9 cellular contexts compared by ENCODE assay signal in the genomic region with DNA sequence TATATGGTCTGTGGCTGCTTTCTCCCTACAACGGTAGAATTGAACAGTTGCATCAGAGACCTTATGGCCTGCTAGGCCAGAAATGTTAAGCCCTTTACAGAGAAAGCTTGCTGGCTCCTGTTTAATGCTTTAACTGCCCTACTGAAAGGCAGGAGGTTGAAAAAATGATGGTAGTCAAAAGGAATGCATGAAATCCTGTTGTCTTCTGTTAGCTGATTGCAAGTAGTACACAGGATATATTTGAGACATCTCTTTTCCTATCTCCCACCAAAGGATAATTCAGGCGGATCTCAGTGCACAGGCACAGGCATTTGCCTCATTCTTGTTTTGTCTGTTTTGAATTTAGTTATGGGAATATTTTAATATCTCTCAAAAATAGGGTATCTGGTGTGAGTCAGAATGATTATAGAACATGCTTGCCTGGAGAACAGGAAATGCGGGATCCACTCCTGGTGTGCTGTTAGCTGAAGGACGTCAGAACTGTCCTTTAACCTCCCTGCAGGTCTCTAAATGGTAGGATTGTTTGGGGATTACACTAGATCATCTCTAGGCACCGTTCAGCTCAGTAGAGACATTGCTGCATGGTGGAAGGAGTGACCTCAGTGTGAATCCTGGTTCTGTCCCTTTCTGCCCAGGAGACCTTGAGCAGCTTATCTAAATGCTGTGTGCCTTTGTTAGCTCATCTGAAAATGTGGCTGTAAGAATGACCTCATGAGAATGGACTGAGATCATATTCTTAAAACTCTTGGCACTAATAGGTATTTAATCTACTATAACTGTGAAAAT. TPM values are rescaled to one million over a fixed set of nuclear protein-coding genes. Genes with fewer than 3 reads are reported as not detected.
DNase-seq lines count a peak whose midpoint lies in the region; ATAC-seq and TF ChIP-seq lines count a peak whose summit lies in the region.
"Had no signal": no experiment of that assay in that cellular context is flagged by ENCODE, and none has a peak within 500 bp of the region (broad histone marks: within the 10 kb centered on the region; RNA-seq: fewer than 3 reads in every experiment).

No MANE protein-coding gene starts in this region.

- WGBS in right lobe of liver (ENCODE audit: insufficient coverage, low coverage, low lambda C conversion rate, missing lambda C conversion rate): 46% methylated on average over 5 of the region's 5 CpGs
- 51% methylated on average over 5 of the region's 5 CpGs for WGBS in tibial nerve, 2 donors

- H3K9me3 ChIP-seq in HUES48 (ENCODE audit: control insufficient read depth, insufficient read depth, low read length) (no peaks in the 10 kb centered on the region), right lobe of liver (no peaks in the 10 kb centered on the region), tibial nerve (peaks cover 0 to 5% (median 0%) of the 10 kb centered on the region in 4 donors)

- no peak for TF ChIP-seq EP300 in tibial nerve (IDR thresholded peaks at IDR 0.05)

- H3K4me3 ChIP-seq in HUES48 (ENCODE audit: low read depth, low read length) (no peak overlapping the region), right lobe of liver (no peak overlapping the region), tibial nerve (no peak overlapping the region)

- H3K36me3 ChIP-seq in HUES48 (ENCODE audit: control insufficient read depth, insufficient read depth, low read length): no peaks in the 10 kb centered on the region
- no peaks in the 10 kb centered on the region for H3K36me3 ChIP-seq in right lobe of liver
- H3K36me3 ChIP-seq in tibial nerve: no peaks in the 10 kb centered on the region

- TF ChIP-seq CTCF in right lobe of liver (IDR thresholded peaks at IDR 0.05) (no peak), tibial nerve (IDR thresholded peaks at IDR 0.05) (no peak)

- DNase-seq in ACHN (peak; percentile 57), brain pericyte (ENCODE audit: low read depth, low spot score) (peak; percentile 72), right lobe of liver (no peak), tibial nerve (ENCODE audit: low spot score in 2 of 2) (no peak), KBM-7 (no peak)
- DNase-seq: activated CD4-positive, alpha-beta T cell treated with anti-CD3 and anti-CD28 coated beads, Interleukin-2, amount 10 ng/mL, durations not matched to agents 7 days and 5 days had no signal

- intact Hi-C loops in right lobe of liver (cut with DNase I): no loop called here

- no peaks in the 10 kb centered on the region for H3K27me3 ChIP-seq in HUES48 (ENCODE audit: control insufficient read depth, insufficient read depth, low read length)
- no peaks in the 10 kb centered on the region for H3K27me3 ChIP-seq in right lobe of liver
- H3K27me3 ChIP-seq in tibial nerve: no peaks in the 10 kb centered on the region

- ATAC-seq in right lobe of liver: peak; percentile 48 to 85 (median 70)
- ATAC-seq in GM21786 (IDR thresholded peaks at IDR 0.05; ENCODE audit: unreplicated experiment): no peak
- no peak for ATAC-seq in GM19467 (IDR thresholded peaks at IDR 0.05; ENCODE audit: unreplicated experiment)

- in situ Hi-C loops in ACHN (cut with HindIII; ENCODE audit: low pct_ligation_motif_present, low pct_unique_long_range_greater_than_20kb, low sequenced_read_pairs) (no loop called here), KBM-7 (cut with MboI; ENCODE audit: low pct_unique_long_range_greater_than_20kb, low sequenced_read_pairs) (no loop called here)

- TF ChIP-seq POLR2A in right lobe of liver (IDR thresholded peaks at IDR 0.05): no peak
- TF ChIP-seq POLR2A in tibial nerve (IDR thresholded peaks at IDR 0.05): no peak

- H3K4me1 ChIP-seq in HUES48 (ENCODE audit: control insufficient read depth, insufficient read depth, low read length) (peaks cover 22% of the 10 kb centered on the region), right lobe of liver (no peaks in the 10 kb centered on the region), tibial nerve (peaks cover 0 to 21% (median 4%) of the 10 kb centered on the region in 4 donors)

- H3K27ac ChIP-seq in HUES48 (ENCODE audit: low read depth, low read length) (peak overlapping the region; percentile 91), right lobe of liver (peak overlapping the region; percentile 6 to 40 (median 29)), tibial nerve (no peak overlapping the region)

- H3K9ac ChIP-seq in HUES48 (ENCODE audit: low read depth, low read length): no peak overlapping the region

RNA-seq across cellular contexts. Expression of a gene that starts 49.5 kb away (rescaled TPM):
- total RNA-seq in right lobe of liver (10 to 100 TPM in 4 of 6 experiments, 1 to 10 TPM in 2; 5.8 to 23.7 (median 12.5) TPM), tibial nerve (10 to 100 TPM; 32.0 to 62.7 (median 51.8) TPM)

Comparison
In these comparisons a context has a peak if more than half of its experiments do, and no peak if none do; other contexts are left out.
1. DNase-seq: peak in ACHN (single experiment) and brain pericyte (single experiment); none in right lobe of liver (0 of 3), tibial nerve (0 of 2) and KBM-7 (single experiment).
2. H3K27ac ChIP-seq: peak in HUES48 (single experiment) and right lobe of liver (3 of 3); none in tibial nerve (0 of 4).
3. ATAC-seq: peak in right lobe of liver (4 of 4); none in GM21786 (single experiment) and GM19467 (single experiment).